ENCODE assay signal across 22 cellular contexts in genomic region chr3:167653155-167653554, GRCh38. TPM values are rescaled to one million over a fixed set of nuclear protein-coding genes. Genes with fewer than 3 reads are reported as not detected.
DNase-seq lines count a peak whose midpoint lies in the region; ATAC-seq and TF ChIP-seq lines count a peak whose summit lies in the region.
"Had no signal": no experiment of that assay in that cellular context is flagged by ENCODE, and none has a peak within 500 bp of the region (broad histone marks: within the 10 kb centered on the region; RNA-seq: fewer than 3 reads in every experiment).

No MANE protein-coding gene starts in this region.

- H3K36me3 Mint-ChIP-seq in neural crest cell (ENCODE audit: low read depth) = peaks cover 4% of the 10 kb centered on the region
- H3K36me3 Mint-ChIP-seq in activated naive CD4-positive, alpha-beta T cell treated with anti-CD3 and anti-CD28 coated beads, Interleukin-2, amount 50 U/mL, for 72 hours = no peaks in the 10 kb centered on the region
- H3K36me3 Mint-ChIP-seq: mesothelial cell of epicardium; stimulated activated naive B cell treated with anti-CD40 and anti-IgM and Interleukin-4, amounts not matched to agents 10 μg/mL and 1 μg/mL and 100 μg/mL, for 72 hours had no signal

- H3K27ac ChIP-seq in esophagus muscularis mucosa (replicated peaks in 1 of 4) = peak overlapping the region in 3 of 4 donors; percentile 30 to 51 (median 34)
- H3K27ac ChIP-seq: SK-N-MC, thyroid gland had no signal

- H3K4me3 ChIP-seq in esophagus muscularis mucosa = peak overlapping the region in 3 of 4 donors; percentile 11 to 23 (median 13)
- H3K4me3 ChIP-seq: SK-N-MC, thyroid gland had no signal

- H3K36me3 ChIP-seq in esophagus muscularis mucosa = no peaks in the 10 kb centered on the region
- H3K36me3 ChIP-seq: thyroid gland had no signal

- H3K9me3 Mint-ChIP-seq in neural crest cell = no peaks in the 10 kb centered on the region
- H3K9me3 Mint-ChIP-seq in activated naive CD4-positive, alpha-beta T cell treated with anti-CD3 and anti-CD28 coated beads, Interleukin-2, amount 50 U/mL, for 72 hours = no peaks in the 10 kb centered on the region
- H3K9me3 Mint-ChIP-seq: mesothelial cell of epicardium; stimulated activated naive B cell treated with anti-CD40 and anti-IgM and Interleukin-4, amounts not matched to agents 10 μg/mL and 1 μg/mL and 100 μg/mL, for 72 hours had no signal

- intact Hi-C loops in esophagus muscularis mucosa (cut with DNase I) = no loop called here

- no peaks in the 10 kb centered on the region for H3K27me3 ChIP-seq in esophagus muscularis mucosa
- H3K27me3 ChIP-seq: thyroid gland had no signal

- H3K4me1 ChIP-seq in esophagus muscularis mucosa = peaks cover 4 to 30% (median 14%) of the 10 kb centered on the region in 4 donors
- H3K4me1 ChIP-seq: thyroid gland had no signal

- no peak for TF ChIP-seq POLR2A in esophagus muscularis mucosa (IDR thresholded peaks at IDR 0.05; ENCODE audit: low read depth)

- peak; percentile 33 for DNase-seq in MV-4-11 (lab: John Stamatoyannopoulos, UW)
- no peak for DNase-seq in esophagus muscularis mucosa (ENCODE audit: extremely low spot score)
- no peak for DNase-seq in neural crest cell (ENCODE audit: low read depth, low spot score)
- DNase-seq in activated naive CD4-positive, alpha-beta T cell treated with anti-CD3 and anti-CD28 coated beads, Interleukin-2, amount 50 U/mL, for 72 hours (ENCODE audit: low spot score in 2 of 2) = no peak
- no peak for DNase-seq in COLO668 (lab: John Stamatoyannopoulos, UW; ENCODE audit: unreplicated experiment)
- DNase-seq: activated effector memory CD4-positive, alpha-beta T cell treated with anti-CD3 and anti-CD28 coated beads, Interleukin-2, amount 50 U/mL, for 16 hours; Calu3; GF-D8; glutamatergic neuron; NCI-H524; nucleus accumbens; stimulated activated CD4-positive, alpha-beta T cell treated with anti-CD3 and anti-CD28 coated beads, Interleukin-15, amount 100 ng/mL, for 24 hours; stimulated activated naive B cell treated with anti-CD40 and anti-IgM and Interleukin-4, amounts not matched to agents 10 μg/mL and 1 μg/mL and 100 μg/mL, for 72 hours; T1000; thyroid gland had no signal

- ATAC-seq in GM21360 (IDR thresholded peaks at IDR 0.05; ENCODE audit: unreplicated experiment) = peak; percentile 38
- no peak for ATAC-seq in activated naive CD4-positive, alpha-beta T cell treated with anti-CD3 and anti-CD28 coated beads, Interleukin-2, amount 50 U/mL, for 72 hours
- ATAC-seq in HG03460 (IDR thresholded peaks at IDR 0.05; ENCODE audit: unreplicated experiment) = no peak
- no peak for ATAC-seq in GM18520 (IDR thresholded peaks at IDR 0.05; ENCODE audit: unreplicated experiment)
- ATAC-seq: esophagus mucosa, HCT116 had no signal

- WGBS in esophagus muscularis mucosa = 52% methylated on average over 1 of the region's 1 CpG

- TF ChIP-seq EP300 in esophagus muscularis mucosa (IDR thresholded peaks at IDR 0.05) = no peak

- no peaks in the 10 kb centered on the region for H3K27me3 Mint-ChIP-seq in neural crest cell (ENCODE audit: low read depth)
- H3K27me3 Mint-ChIP-seq: stimulated activated naive B cell treated with anti-CD40 and anti-IgM and Interleukin-4, amounts not matched to agents 10 μg/mL and 1 μg/mL and 100 μg/mL, for 72 hours had no signal

- no peak overlapping the region for H3K4me3 Mint-ChIP-seq in neural crest cell
- H3K4me3 Mint-ChIP-seq: mesothelial cell of epicardium had no signal

- TF ChIP-seq CTCF in esophagus muscularis mucosa (IDR thresholded peaks at IDR 0.05) = no peak
- no peak for TF ChIP-seq CTCF in neural crest cell (conservative IDR thresholded peaks at IDR 0.05)

- H3K4me1 Mint-ChIP-seq in neural crest cell = peaks cover 20% of the 10 kb centered on the region
- H3K4me1 Mint-ChIP-seq: mesothelial cell of epicardium had no signal

- peak overlapping the region; percentile 85 for H3K27ac Mint-ChIP-seq in neural crest cell (ENCODE audit: unreplicated experiment)
- H3K27ac Mint-ChIP-seq in activated naive CD4-positive, alpha-beta T cell treated with anti-CD3 and anti-CD28 coated beads, Interleukin-2, amount 50 U/mL, for 72 hours = no peak overlapping the region
- H3K27ac Mint-ChIP-seq: mesothelial cell of epicardium had no signal

- no peaks in the 10 kb centered on the region for H3K9me3 ChIP-seq in esophagus muscularis mucosa
- H3K9me3 ChIP-seq: thyroid gland had no signal

RNA-seq across cellular contexts. Expression of gene WDR49, which starts 0.6 kb away (rescaled TPM):
- 1 to 10 TPM; 2.9 to 9.9 (median 7.2) TPM for total RNA-seq in esophagus muscularis mucosa
- 3.5 and 5.4 TPM in 2 replicates for total RNA-seq in neural crest cell
- 1 to 10 TPM in 1 of 2 donors, under 1 TPM in 1; 0.18 to 1.1 TPM for total RNA-seq in activated naive CD4-positive, alpha-beta T cell treated with anti-CD3 and anti-CD28 coated beads, Interleukin-2, amount 50 U/mL, for 72 hours
